In the genomic region with DNA sequence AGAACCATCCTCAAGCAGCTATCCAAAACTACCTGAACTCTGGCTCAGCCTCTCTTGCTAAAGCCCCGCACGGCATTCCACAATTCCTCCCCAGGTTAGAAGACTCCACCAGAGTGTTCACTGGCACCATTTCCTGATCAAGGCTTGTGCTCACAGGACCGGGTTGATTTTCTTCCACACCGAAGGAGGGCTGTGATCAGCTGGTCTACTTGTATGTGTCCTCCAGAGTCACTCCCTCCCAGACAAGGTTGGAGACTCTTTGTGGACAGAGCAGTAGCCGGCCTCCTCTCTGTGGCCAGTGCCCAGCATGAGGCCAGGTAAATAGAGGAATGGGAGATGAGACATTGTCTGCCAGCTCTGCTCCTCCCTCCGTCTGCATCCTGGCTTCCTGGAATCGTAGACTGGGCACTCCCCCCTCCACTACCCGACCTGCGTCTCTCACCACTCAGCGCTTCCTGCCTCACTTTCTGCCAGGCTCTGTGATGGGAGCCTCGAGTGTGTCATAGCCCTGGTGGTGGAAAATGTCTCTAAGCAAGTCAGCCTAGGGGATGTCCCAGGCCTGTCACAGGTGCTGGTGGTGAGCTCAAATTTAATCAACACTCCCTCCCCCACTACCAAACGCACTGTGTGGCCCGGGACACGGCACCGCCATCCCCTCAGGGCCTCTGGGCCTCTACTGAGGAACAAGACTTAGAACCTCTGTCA, we compare ENCODE assay signal across 1 cellular context.
TF ChIP-seq lines count a peak whose summit lies in the region.

No MANE protein-coding gene starts in this region.

TF ChIP-seq in endothelial cell of umbilical vein, 7 proteins besides CTCF, POLR2A, EP300 and RAD21 (continued from another document):
- TF ChIP-seq, protein P1, sequence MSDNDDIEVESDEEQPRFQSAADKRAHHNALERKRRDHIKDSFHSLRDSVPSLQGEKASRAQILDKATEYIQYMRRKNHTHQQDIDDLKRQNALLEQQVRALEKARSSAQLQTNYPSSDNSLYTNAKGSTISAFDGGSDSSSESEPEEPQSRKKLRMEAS (IDR thresholded peaks at IDR 0.05; ENCODE audit: insufficient read depth, insufficient read length): no peak
- TF ChIP-seq EZH2 (IDR thresholded peaks at IDR 0.05; ENCODE audit: borderline replicate concordance, low read depth, low read length, severe bottlenecking): no peak
- no peak for TF ChIP-seq FOS (IDR thresholded peaks at IDR 0.05; ENCODE audit: borderline replicate concordance, insufficient read depth, low read length)
- no peak for TF ChIP-seq JUN (IDR thresholded peaks at IDR 0.05; ENCODE audit: borderline replicate concordance, insufficient read depth, insufficient read length, low read depth)
- no peak for TF ChIP-seq POLR2AphosphoS5 (IDR thresholded peaks at IDR 0.05; ENCODE audit: insufficient read depth, low read depth, low read length)
